In the genomic region with DNA sequence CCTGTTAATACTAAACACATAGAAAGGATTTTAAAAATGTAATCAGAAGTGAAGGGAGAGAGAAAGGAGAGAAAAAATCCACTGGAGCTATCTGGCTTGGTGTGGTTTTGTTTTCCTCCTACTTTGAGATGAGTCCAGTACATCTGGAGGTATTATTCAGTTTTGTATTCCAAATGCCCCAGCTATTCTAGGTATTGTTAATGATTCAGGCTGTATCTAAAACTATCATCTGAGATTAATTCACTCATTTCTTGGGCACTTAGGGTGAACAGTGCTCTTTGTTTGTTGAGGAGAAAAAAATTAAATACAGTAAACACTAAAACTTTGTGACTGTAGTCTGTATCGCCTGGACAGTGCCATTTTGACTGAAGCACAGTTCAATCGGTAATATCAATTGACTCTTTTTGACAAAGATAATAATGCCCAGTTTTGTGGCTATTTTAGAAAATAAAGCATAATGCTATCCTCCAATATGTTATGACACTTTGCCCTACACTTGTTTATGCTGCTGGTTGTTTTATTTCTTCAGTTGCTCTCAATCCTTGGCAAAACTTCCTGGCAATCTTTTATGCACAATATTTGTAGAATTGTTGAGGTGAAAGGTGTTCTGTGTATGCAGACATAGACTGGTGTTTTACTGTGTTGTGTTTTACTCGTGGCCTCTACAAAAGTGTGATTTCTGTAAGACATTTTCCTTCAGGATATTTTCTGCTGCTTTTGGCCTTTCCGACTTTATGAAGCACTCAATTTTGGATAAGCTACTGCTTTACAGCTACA, we compare ENCODE assay signal across 13 cellular contexts. TPM values are rescaled to one million over a fixed set of nuclear protein-coding genes. Genes with fewer than 3 reads are reported as not detected.
A peak's percentile ranks its signal among the peaks of the same experiment; 100 is the strongest.
DNase-seq lines count a peak whose midpoint lies in the region; ATAC-seq and TF ChIP-seq lines count a peak whose summit lies in the region.
"Had no signal": no experiment of that assay in that cellular context is flagged by ENCODE, and none has a peak within 500 bp of the region (broad histone marks: within the 10 kb centered on the region; RNA-seq: fewer than 3 reads in every experiment).

No MANE protein-coding gene starts in this region.

- intact Hi-C loops in MCF 10A (cut with micrococcal nuclease) = no loop called here

- no peak overlapping the region for H4K8ac ChIP-seq in mesendoderm (ENCODE audit: low read depth, low read length)

- TF ChIP-seq EP300 in tibial nerve (IDR thresholded peaks at IDR 0.05) = no peak

- no peak overlapping the region for H2BK120ac ChIP-seq in mesendoderm (ENCODE audit: low read depth, low read length)

- H3K27ac Mint-ChIP-seq in CD8-positive, alpha-beta memory T cell = peak overlapping the region; percentile 48 to 97 (median 83)
- H3K27ac Mint-ChIP-seq in MCF 10A (ENCODE audit: low read depth, unreplicated experiment) = peak overlapping the region; percentile 46
- H3K27ac Mint-ChIP-seq in natural killer cell treated with Interleukin-12 subunit alpha and Interleukin-12 subunit beta and Interleukin-15 and Interleukin-18, amount 100 ng/mL, for 72 hours = peak overlapping the region; percentile 72 to 94

- POLR2A ChIA-PET in CD8-positive, alpha-beta memory T cell (lab: Charles Lee) = interaction anchor here (1.0 to 1.7 kb wide), 3 partner anchors 8 to 21 kb away, joined by 3 to 13 read pairs (median 4); no protein-coding TSS in a partner anchor
- POLR2A ChIA-PET in MCF 10A (lab: Yijun Ruan, JAX) = interaction anchor here (0.9 to 4.1 kb wide), 7 partner anchors 10 to 306 kb away, joined by 3 to 15 read pairs (median 5); no protein-coding TSS in a partner anchor

- no peak overlapping the region for H3K9ac ChIP-seq in mesendoderm (ENCODE audit: low read length)

- no peak overlapping the region for H3K23ac ChIP-seq in mesendoderm (ENCODE audit: low read length)

- H4K5ac ChIP-seq in mesendoderm (ENCODE audit: low read length) = no peak overlapping the region

- no peaks in the 10 kb centered on the region for H3K79me1 ChIP-seq in mesendoderm (ENCODE audit: low read length)

- no peak overlapping the region for H2AK5ac ChIP-seq in mesendoderm (ENCODE audit: low read length)

- H3K4me1 ChIP-seq in CD8-positive, alpha-beta memory T cell (ENCODE audit: insufficient read depth, low read length) = peaks cover 29% of the 10 kb centered on the region
- H3K4me1 ChIP-seq in tibial nerve (peaks cover 0 to 10% (median 4%) of the 10 kb centered on the region in 4 donors), mesendoderm (ENCODE audit: control insufficient read depth, low read depth, low read length) (no peaks in the 10 kb centered on the region)

- peak in 1 of 2 donors; percentile 28 for ATAC-seq in natural killer cell treated with Interleukin-12 subunit alpha and Interleukin-12 subunit beta and Interleukin-15 and Interleukin-18, amount 100 ng/mL, for 72 hours
- ATAC-seq in GM18520 (IDR thresholded peaks at IDR 0.05; ENCODE audit: unreplicated experiment) = no peak
- ATAC-seq: sciatic nerve had no signal

- H3K4me2 ChIP-seq in mesendoderm (ENCODE audit: low read length) = no peak overlapping the region

- peak overlapping the region; percentile 7 for H3K4me3 ChIP-seq in CD8-positive, alpha-beta memory T cell (ENCODE audit: low read length)
- H3K4me3 ChIP-seq in tibial nerve (peak overlapping the region in 1 of 4 donors; percentile 23), mesendoderm (ENCODE audit: low read length) (no peak overlapping the region)

- no peaks in the 10 kb centered on the region for H3K27me3 ChIP-seq in CD8-positive, alpha-beta memory T cell (ENCODE audit: insufficient read depth, low read length, poor library complexity, severe bottlenecking)
- H3K27me3 ChIP-seq in tibial nerve (no peaks in the 10 kb centered on the region), mesendoderm (ENCODE audit: insufficient read depth, low read length, poor library complexity) (no peaks in the 10 kb centered on the region)

- peak overlapping the region; percentile 12 for H3K27ac ChIP-seq in CD8-positive, alpha-beta memory T cell (ENCODE audit: low read depth, low read length)
- H3K27ac ChIP-seq in KOPT-K1 (ENCODE audit: low read depth, low read length, poor library complexity, severe bottlenecking) = peak overlapping the region; percentile 43
- no peak overlapping the region for H3K27ac ChIP-seq in tibial nerve
- no peak overlapping the region for H3K27ac ChIP-seq in mesendoderm (ENCODE audit: low read depth, low read length)
- H3K27ac ChIP-seq: HL-60 had no signal

- no peak overlapping the region for H3K56ac ChIP-seq in mesendoderm (ENCODE audit: low read length)

- H3K79me2 ChIP-seq in mesendoderm (ENCODE audit: control insufficient read depth, insufficient read depth, low read length) = peaks cover 1% of the 10 kb centered on the region

- no peak overlapping the region for H3K4ac ChIP-seq in mesendoderm (ENCODE audit: low read depth, low read length)

- H3K18ac ChIP-seq in mesendoderm (ENCODE audit: low read length) = no peak overlapping the region

- TF ChIP-seq POLR2A in tibial nerve (IDR thresholded peaks at IDR 0.05) = no peak

- peaks cover 7 to 20% (median 12%) of the 10 kb centered on the region in 3 donors for H3K36me3 Mint-ChIP-seq in CD8-positive, alpha-beta memory T cell
- H3K36me3 Mint-ChIP-seq in MCF 10A (ENCODE audit: insufficient read depth, unreplicated experiment) = no peaks in the 10 kb centered on the region
- peaks cover 17% of the 10 kb centered on the region for H3K36me3 Mint-ChIP-seq in natural killer cell treated with Interleukin-12 subunit alpha and Interleukin-12 subunit beta and Interleukin-15 and Interleukin-18, amount 100 ng/mL, for 72 hours

- H3K4me1 Mint-ChIP-seq in CD8-positive, alpha-beta memory T cell = peaks cover 59 to 83% (median 78%) of the 10 kb centered on the region in 3 donors
- peaks cover 6% of the 10 kb centered on the region for H3K4me1 Mint-ChIP-seq in MCF 10A (ENCODE audit: insufficient read depth, unreplicated experiment)
- peaks cover 49 to 54% of the 10 kb centered on the region in 2 donors for H3K4me1 Mint-ChIP-seq in natural killer cell treated with Interleukin-12 subunit alpha and Interleukin-12 subunit beta and Interleukin-15 and Interleukin-18, amount 100 ng/mL, for 72 hours (ENCODE audit: low read depth in 2 of 2)

- TF ChIP-seq CTCF in MCF 10A (IDR thresholded peaks at IDR 0.05; ENCODE audit: unreplicated experiment) (no peak), tibial nerve (IDR thresholded peaks at IDR 0.05) (no peak)

- peaks cover 4% of the 10 kb centered on the region for H3K9me3 ChIP-seq in CD8-positive, alpha-beta memory T cell (ENCODE audit: low read length)
- H3K9me3 ChIP-seq in KOPT-K1 (ENCODE audit: insufficient read depth, low read length, poor library complexity, severe bottlenecking) (peaks cover 16% of the 10 kb centered on the region), tibial nerve (peaks cover 0 to 28% (median 8%) of the 10 kb centered on the region in 4 donors)

- peak overlapping the region; percentile 65 to 84 (median 78) for H3K4me3 Mint-ChIP-seq in CD8-positive, alpha-beta memory T cell
- peak overlapping the region; percentile 26 for H3K4me3 Mint-ChIP-seq in MCF 10A (ENCODE audit: unreplicated experiment)
- H3K4me3 Mint-ChIP-seq in natural killer cell treated with Interleukin-12 subunit alpha and Interleukin-12 subunit beta and Interleukin-15 and Interleukin-18, amount 100 ng/mL, for 72 hours = peak overlapping the region; percentile 77

- H3K27me3 Mint-ChIP-seq in CD8-positive, alpha-beta memory T cell = no peaks in the 10 kb centered on the region
- H3K27me3 Mint-ChIP-seq in MCF 10A (ENCODE audit: insufficient read depth, unreplicated experiment) = no peaks in the 10 kb centered on the region
- H3K27me3 Mint-ChIP-seq in natural killer cell treated with Interleukin-12 subunit alpha and Interleukin-12 subunit beta and Interleukin-15 and Interleukin-18, amount 100 ng/mL, for 72 hours = no peaks in the 10 kb centered on the region

- WGBS in tibial nerve, 2 donors = 54% methylated on average over 4 of the region's 4 CpGs
- WGBS in mesendoderm (ENCODE audit: extremely low coverage, insufficient coverage, low lambda C conversion rate) = no CpG with 5 or more reads among the region's 4 CpGs

- no peaks in the 10 kb centered on the region for H3K36me3 ChIP-seq in CD8-positive, alpha-beta memory T cell (ENCODE audit: insufficient read depth, low read length)
- H3K36me3 ChIP-seq in KOPT-K1 (ENCODE audit: insufficient read depth, low read length) (no peaks in the 10 kb centered on the region), tibial nerve (peaks cover 0 to 5% (median 0%) of the 10 kb centered on the region in 3 donors), mesendoderm (ENCODE audit: control insufficient read depth, insufficient read depth, low read length) (no peaks in the 10 kb centered on the region)

- H2BK15ac ChIP-seq in mesendoderm (replicated peaks; ENCODE audit: low read depth) = no peak overlapping the region

- BruUV-seq in MCF 10A (replicated peaks; lab: Mats Ljungman, UMichigan) = no TSS peak

- H2BK5ac ChIP-seq in mesendoderm (ENCODE audit: low read length) = no peak overlapping the region

- CTCF ChIA-PET in CD8-positive, alpha-beta memory T cell (lab: Charles Lee) = interaction anchor here (1.8 kb wide), 1 partner anchor 200 kb away, joined by 6 read pairs; no protein-coding TSS in a partner anchor
- CTCF ChIA-PET in MCF 10A (lab: Yijun Ruan, JAX) = interaction anchor here (0.5 to 2.8 kb wide), 7 partner anchors 12 to 308 kb away, joined by 3 to 11 read pairs (median 3); no protein-coding TSS in a partner anchor

- peaks cover 15 to 21% (median 16%) of the 10 kb centered on the region in 5 donors for H3K9me3 Mint-ChIP-seq in CD8-positive, alpha-beta memory T cell
- H3K9me3 Mint-ChIP-seq in MCF 10A (ENCODE audit: unreplicated experiment) = peaks cover 18% of the 10 kb centered on the region
- H3K9me3 Mint-ChIP-seq in natural killer cell treated with Interleukin-12 subunit alpha and Interleukin-12 subunit beta and Interleukin-15 and Interleukin-18, amount 100 ng/mL, for 72 hours = peaks cover 8% of the 10 kb centered on the region

- DNase-seq in CD8-positive, alpha-beta memory T cell = no peak
- DNase-seq in MCF 10A (ENCODE audit: unreplicated experiment) (no peak), NCI-H1417 treated with DMSO at 0.1 percent for 48 hours (lab: John Stamatoyannopoulos, UW) (no peak), tibial nerve (ENCODE audit: low spot score in 2 of 2) (no peak), mesendoderm (no peak)
- no peak for DNase-seq in natural killer cell treated with Interleukin-12 subunit alpha and Interleukin-12 subunit beta and Interleukin-15 and Interleukin-18, amount 100 ng/mL, for 72 hours (ENCODE audit: low spot score)
- DNase-seq: DMS79, foreskin melanocyte, NCI-H82 had no signal

RNA-seq across cellular contexts. Expression of gene GLCCI1, which starts 21.6 kb away (rescaled TPM):
- total RNA-seq in CD8-positive, alpha-beta memory T cell = 10 to 100 TPM in 1 of 2 experiments, 1 to 10 TPM in 1; 9.5 to 12.9 TPM
- 29.1 TPM for polyA plus RNA-seq in CD8-positive, alpha-beta memory T cell
- total RNA-seq in MCF 10A (2022) (5.3 and 7.4 TPM in 2 replicates), tibial nerve (10 to 100 TPM in 2 of 4 donors, 1 to 10 TPM in 2; 8.1 to 15.7 (median 11.7) TPM)
- total RNA-seq in natural killer cell treated with Interleukin-12 subunit alpha and Interleukin-12 subunit beta and Interleukin-15 and Interleukin-18, amount 100 ng/mL, for 72 hours = 10 to 100 TPM; 15.5 to 16.7 TPM
- polyA plus RNA-seq in mesendoderm (2013, experiment 1 of 2) = 5.8 TPM
- polyA plus RNA-seq in mesendoderm (2013, experiment 2 of 2) = 5.9 TPM

Comparison
In these comparisons a context has a peak if more than half of its experiments do, and no peak if none do; other contexts are left out.
1. H3K27ac ChIP-seq: peak in CD8-positive, alpha-beta memory T cell (single experiment) and KOPT-K1 (single experiment); none in tibial nerve (0 of 4) and mesendoderm (single experiment).
2. H3K4me3 Mint-ChIP-seq: peak in every context shown above with its lines; median percentile 78 in CD8-positive, alpha-beta memory T cell; 77 in natural killer cell treated with Interleukin-12 subunit alpha and Interleukin-12 subunit beta and Interleukin-15 and Interleukin-18, amount 100 ng/mL, for 72 hours; 26 in MCF 10A.
3. Peak in every context shown above with its lines, with median percentiles within 50 percentile points of each other: H3K27ac Mint-ChIP-seq.